In the genomic region with DNA sequence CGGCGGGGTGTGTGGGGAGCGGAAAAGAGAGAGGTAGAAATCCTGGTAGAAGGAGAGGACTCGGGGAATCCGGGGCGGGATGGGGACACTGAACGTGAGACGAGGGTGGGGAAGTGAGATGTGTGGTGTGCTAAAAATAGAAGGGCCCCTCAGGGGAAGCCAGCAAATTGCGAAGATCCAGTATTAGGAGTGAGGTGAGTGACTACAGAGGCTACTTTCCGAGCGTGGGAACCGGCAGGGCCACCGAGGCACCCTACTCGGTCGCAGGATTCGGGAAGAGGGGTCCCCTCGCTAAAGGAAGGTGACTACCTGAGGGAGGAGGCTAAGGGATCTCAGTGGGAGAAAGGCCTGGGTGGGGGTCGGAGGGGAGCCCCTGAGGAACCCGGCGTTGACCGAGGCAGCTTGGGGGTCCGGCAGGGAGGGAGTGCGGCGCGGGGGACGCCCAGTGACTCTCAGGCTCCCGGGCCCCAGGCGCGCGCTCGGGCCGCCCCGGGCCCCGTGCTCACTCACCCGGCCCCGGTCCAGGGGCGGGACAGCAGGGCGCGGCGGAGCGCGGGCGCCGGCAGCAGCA, we compare ENCODE assay signal across 1 cellular context.
TF ChIP-seq lines count a peak whose summit lies in the region.

No MANE protein-coding gene starts in this region.

TF ChIP-seq in HepG2, 621 proteins besides CTCF, POLR2A, EP300 and RAD21 (continues in another document):
- TF ChIP-seq ZFY (CRISPR knock-in tag; IDR thresholded peaks at IDR 0.05) (peak; percentile 52; the same call in 1 of the 2 replicates), ZNF773 (CRISPR knock-in tag; IDR thresholded peaks at IDR 0.05; ENCODE audit: borderline replicate concordance) (peak; percentile 47; the same call in 1 of the 2 replicates), AGO2 (optimal IDR thresholded peaks at IDR 0.05; ENCODE audit: low read depth, low read length) (peak; percentile 61), HOXA3 (CRISPR knock-in tag; IDR thresholded peaks at IDR 0.05) (no peak), ZNF616 (CRISPR knock-in tag; IDR thresholded peaks at IDR 0.05; ENCODE audit: low read depth) (no peak), ARNT2 (CRISPR knock-in tag; IDR thresholded peaks at IDR 0.05; ENCODE audit: low read depth) (0 out of 2 replicates have a peak, but pooled peaks have one; percentile 44), ERF (CRISPR knock-in tag; IDR thresholded peaks at IDR 0.05) (no peak; the same call in 1 of the 2 replicates), BRD4 (CRISPR knock-in tag; IDR thresholded peaks at IDR 0.05) (peak; percentile 54; the same call in 1 of the 2 replicates), ZNF292 (CRISPR knock-in tag; IDR thresholded peaks at IDR 0.05; ENCODE audit: borderline replicate concordance, low read depth) (no peak), NRL (CRISPR knock-in tag; IDR thresholded peaks at IDR 0.05; ENCODE audit: borderline replicate concordance) (no peak), ZNF282 (IDR thresholded peaks at IDR 0.05; ENCODE audit: partially characterized antibody) (no peak), RXRA (CRISPR knock-in tag; IDR thresholded peaks at IDR 0.05) (0 out of 2 replicates have a peak, but pooled peaks have one; percentile 7), ZNF558 (CRISPR knock-in tag; IDR thresholded peaks at IDR 0.05; ENCODE audit: borderline replicate concordance) (peak; percentile 61; the same call in 1 of the 2 replicates), TOPORS (CRISPR knock-in tag; IDR thresholded peaks at IDR 0.05) (0 out of 2 replicates have a peak, but pooled peaks have one; percentile 42), KAT7 (CRISPR knock-in tag; IDR thresholded peaks at IDR 0.05; ENCODE audit: borderline replicate concordance) (0 out of 2 replicates have a peak, but pooled peaks have one; percentile 24), THAP11 (CRISPR knock-in tag; IDR thresholded peaks at IDR 0.05) (no peak), ZNF547 (CRISPR knock-in tag; IDR thresholded peaks at IDR 0.05) (peak; percentile 15; the same call in 1 of the 2 replicates), NR3C1 (CRISPR knock-in tag; IDR thresholded peaks at IDR 0.05) (no peak), ZNF432 (CRISPR knock-in tag; IDR thresholded peaks at IDR 0.05; ENCODE audit: borderline replicate concordance) (no peak), KLF12 (CRISPR knock-in tag; IDR thresholded peaks at IDR 0.05; ENCODE audit: borderline replicate concordance) (no peak)
- TF ChIP-seq, protein P1, sequence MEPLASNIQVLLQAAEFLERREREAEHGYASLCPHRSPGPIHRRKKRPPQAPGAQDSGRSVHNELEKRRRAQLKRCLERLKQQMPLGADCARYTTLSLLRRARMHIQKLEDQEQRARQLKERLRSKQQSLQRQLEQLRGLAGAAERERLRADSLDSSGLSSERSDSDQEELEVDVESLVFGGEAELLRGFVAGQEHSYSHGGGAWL (CRISPR knock-in tag; IDR thresholded peaks at IDR 0.05): peak; percentile 15; the same call in 1 of the 2 replicates
- TF ChIP-seq, protein P2, sequence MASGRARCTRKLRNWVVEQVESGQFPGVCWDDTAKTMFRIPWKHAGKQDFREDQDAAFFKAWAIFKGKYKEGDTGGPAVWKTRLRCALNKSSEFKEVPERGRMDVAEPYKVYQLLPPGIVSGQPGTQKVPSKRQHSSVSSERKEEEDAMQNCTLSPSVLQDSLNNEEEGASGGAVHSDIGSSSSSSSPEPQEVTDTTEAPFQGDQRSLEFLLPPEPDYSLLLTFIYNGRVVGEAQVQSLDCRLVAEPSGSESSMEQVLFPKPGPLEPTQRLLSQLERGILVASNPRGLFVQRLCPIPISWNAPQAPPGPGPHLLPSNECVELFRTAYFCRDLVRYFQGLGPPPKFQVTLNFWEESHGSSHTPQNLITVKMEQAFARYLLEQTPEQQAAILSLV (CRISPR knock-in tag; IDR thresholded peaks at IDR 0.05; ENCODE audit: borderline replicate concordance): no peak
- TF ChIP-seq, protein P3, sequence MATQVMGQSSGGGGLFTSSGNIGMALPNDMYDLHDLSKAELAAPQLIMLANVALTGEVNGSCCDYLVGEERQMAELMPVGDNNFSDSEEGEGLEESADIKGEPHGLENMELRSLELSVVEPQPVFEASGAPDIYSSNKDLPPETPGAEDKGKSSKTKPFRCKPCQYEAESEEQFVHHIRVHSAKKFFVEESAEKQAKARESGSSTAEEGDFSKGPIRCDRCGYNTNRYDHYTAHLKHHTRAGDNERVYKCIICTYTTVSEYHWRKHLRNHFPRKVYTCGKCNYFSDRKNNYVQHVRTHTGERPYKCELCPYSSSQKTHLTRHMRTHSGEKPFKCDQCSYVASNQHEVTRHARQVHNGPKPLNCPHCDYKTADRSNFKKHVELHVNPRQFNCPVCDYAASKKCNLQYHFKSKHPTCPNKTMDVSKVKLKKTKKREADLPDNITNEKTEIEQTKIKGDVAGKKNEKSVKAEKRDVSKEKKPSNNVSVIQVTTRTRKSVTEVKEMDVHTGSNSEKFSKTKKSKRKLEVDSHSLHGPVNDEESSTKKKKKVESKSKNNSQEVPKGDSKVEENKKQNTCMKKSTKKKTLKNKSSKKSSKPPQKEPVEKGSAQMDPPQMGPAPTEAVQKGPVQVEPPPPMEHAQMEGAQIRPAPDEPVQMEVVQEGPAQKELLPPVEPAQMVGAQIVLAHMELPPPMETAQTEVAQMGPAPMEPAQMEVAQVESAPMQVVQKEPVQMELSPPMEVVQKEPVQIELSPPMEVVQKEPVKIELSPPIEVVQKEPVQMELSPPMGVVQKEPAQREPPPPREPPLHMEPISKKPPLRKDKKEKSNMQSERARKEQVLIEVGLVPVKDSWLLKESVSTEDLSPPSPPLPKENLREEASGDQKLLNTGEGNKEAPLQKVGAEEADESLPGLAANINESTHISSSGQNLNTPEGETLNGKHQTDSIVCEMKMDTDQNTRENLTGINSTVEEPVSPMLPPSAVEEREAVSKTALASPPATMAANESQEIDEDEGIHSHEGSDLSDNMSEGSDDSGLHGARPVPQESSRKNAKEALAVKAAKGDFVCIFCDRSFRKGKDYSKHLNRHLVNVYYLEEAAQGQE (IDR thresholded peaks at IDR 0.05; ENCODE audit: borderline replicate concordance in 1 of 2, low read depth in 1 of 2, low read length in 2 of 2): peak in 1 of 2 experiments; percentile 53; a peak in 1 of 4 replicates
- TF ChIP-seq, protein P4, sequence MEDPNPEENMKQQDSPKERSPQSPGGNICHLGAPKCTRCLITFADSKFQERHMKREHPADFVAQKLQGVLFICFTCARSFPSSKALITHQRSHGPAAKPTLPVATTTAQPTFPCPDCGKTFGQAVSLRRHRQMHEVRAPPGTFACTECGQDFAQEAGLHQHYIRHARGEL (CRISPR knock-in tag; IDR thresholded peaks at IDR 0.05): no peak
- TF ChIP-seq, protein P5, sequence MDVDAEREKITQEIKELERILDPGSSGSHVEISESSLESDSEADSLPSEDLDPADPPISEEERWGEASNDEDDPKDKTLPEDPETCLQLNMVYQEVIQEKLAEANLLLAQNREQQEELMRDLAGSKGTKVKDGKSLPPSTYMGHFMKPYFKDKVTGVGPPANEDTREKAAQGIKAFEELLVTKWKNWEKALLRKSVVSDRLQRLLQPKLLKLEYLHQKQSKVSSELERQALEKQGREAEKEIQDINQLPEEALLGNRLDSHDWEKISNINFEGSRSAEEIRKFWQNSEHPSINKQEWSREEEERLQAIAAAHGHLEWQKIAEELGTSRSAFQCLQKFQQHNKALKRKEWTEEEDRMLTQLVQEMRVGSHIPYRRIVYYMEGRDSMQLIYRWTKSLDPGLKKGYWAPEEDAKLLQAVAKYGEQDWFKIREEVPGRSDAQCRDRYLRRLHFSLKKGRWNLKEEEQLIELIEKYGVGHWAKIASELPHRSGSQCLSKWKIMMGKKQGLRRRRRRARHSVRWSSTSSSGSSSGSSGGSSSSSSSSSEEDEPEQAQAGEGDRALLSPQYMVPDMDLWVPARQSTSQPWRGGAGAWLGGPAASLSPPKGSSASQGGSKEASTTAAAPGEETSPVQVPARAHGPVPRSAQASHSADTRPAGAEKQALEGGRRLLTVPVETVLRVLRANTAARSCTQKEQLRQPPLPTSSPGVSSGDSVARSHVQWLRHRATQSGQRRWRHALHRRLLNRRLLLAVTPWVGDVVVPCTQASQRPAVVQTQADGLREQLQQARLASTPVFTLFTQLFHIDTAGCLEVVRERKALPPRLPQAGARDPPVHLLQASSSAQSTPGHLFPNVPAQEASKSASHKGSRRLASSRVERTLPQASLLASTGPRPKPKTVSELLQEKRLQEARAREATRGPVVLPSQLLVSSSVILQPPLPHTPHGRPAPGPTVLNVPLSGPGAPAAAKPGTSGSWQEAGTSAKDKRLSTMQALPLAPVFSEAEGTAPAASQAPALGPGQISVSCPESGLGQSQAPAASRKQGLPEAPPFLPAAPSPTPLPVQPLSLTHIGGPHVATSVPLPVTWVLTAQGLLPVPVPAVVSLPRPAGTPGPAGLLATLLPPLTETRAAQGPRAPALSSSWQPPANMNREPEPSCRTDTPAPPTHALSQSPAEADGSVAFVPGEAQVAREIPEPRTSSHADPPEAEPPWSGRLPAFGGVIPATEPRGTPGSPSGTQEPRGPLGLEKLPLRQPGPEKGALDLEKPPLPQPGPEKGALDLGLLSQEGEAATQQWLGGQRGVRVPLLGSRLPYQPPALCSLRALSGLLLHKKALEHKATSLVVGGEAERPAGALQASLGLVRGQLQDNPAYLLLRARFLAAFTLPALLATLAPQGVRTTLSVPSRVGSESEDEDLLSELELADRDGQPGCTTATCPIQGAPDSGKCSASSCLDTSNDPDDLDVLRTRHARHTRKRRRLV (CRISPR knock-in tag; IDR thresholded peaks at IDR 0.05): no peak
- TF ChIP-seq, protein P6, sequence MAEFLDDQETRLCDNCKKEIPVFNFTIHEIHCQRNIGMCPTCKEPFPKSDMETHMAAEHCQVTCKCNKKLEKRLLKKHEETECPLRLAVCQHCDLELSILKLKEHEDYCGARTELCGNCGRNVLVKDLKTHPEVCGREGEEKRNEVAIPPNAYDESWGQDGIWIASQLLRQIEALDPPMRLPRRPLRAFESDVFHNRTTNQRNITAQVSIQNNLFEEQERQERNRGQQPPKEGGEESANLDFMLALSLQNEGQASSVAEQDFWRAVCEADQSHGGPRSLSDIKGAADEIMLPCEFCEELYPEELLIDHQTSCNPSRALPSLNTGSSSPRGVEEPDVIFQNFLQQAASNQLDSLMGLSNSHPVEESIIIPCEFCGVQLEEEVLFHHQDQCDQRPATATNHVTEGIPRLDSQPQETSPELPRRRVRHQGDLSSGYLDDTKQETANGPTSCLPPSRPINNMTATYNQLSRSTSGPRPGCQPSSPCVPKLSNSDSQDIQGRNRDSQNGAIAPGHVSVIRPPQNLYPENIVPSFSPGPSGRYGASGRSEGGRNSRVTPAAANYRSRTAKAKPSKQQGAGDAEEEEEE (CRISPR knock-in tag; IDR thresholded peaks at IDR 0.05; ENCODE audit: borderline replicate concordance): no peak
- TF ChIP-seq, protein P7, sequence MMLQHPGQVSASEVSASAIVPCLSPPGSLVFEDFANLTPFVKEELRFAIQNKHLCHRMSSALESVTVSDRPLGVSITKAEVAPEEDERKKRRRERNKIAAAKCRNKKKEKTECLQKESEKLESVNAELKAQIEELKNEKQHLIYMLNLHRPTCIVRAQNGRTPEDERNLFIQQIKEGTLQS (CRISPR knock-in tag; IDR thresholded peaks at IDR 0.05): 0 out of 2 replicates have a peak, but pooled peaks have one; percentile 19
- TF ChIP-seq, protein P8, sequence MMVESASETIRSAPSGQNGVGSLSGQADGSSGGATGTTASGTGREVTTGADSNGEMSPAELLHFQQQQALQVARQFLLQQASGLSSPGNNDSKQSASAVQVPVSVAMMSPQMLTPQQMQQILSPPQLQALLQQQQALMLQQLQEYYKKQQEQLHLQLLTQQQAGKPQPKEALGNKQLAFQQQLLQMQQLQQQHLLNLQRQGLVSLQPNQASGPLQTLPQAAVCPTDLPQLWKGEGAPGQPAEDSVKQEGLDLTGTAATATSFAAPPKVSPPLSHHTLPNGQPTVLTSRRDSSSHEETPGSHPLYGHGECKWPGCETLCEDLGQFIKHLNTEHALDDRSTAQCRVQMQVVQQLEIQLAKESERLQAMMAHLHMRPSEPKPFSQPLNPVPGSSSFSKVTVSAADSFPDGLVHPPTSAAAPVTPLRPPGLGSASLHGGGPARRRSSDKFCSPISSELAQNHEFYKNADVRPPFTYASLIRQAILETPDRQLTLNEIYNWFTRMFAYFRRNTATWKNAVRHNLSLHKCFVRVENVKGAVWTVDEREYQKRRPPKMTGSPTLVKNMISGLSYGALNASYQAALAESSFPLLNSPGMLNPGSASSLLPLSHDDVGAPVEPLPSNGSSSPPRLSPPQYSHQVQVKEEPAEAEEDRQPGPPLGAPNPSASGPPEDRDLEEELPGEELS (CRISPR knock-in tag; IDR thresholded peaks at IDR 0.05): 0 out of 2 replicates have a peak, but pooled peaks have one; percentile 2
- TF ChIP-seq, protein P9, sequence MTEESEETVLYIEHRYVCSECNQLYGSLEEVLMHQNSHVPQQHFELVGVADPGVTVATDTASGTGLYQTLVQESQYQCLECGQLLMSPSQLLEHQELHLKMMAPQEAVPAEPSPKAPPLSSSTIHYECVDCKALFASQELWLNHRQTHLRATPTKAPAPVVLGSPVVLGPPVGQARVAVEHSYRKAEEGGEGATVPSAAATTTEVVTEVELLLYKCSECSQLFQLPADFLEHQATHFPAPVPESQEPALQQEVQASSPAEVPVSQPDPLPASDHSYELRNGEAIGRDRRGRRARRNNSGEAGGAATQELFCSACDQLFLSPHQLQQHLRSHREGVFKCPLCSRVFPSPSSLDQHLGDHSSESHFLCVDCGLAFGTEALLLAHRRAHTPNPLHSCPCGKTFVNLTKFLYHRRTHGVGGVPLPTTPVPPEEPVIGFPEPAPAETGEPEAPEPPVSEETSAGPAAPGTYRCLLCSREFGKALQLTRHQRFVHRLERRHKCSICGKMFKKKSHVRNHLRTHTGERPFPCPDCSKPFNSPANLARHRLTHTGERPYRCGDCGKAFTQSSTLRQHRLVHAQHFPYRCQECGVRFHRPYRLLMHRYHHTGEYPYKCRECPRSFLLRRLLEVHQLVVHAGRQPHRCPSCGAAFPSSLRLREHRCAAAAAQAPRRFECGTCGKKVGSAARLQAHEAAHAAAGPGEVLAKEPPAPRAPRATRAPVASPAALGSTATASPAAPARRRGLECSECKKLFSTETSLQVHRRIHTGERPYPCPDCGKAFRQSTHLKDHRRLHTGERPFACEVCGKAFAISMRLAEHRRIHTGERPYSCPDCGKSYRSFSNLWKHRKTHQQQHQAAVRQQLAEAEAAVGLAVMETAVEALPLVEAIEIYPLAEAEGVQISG (CRISPR knock-in tag; IDR thresholded peaks at IDR 0.05): 0 out of 2 replicates have a peak, but pooled peaks have one; percentile 23
